ENCODE assay signal across 18 cellular contexts in the genomic region with DNA sequence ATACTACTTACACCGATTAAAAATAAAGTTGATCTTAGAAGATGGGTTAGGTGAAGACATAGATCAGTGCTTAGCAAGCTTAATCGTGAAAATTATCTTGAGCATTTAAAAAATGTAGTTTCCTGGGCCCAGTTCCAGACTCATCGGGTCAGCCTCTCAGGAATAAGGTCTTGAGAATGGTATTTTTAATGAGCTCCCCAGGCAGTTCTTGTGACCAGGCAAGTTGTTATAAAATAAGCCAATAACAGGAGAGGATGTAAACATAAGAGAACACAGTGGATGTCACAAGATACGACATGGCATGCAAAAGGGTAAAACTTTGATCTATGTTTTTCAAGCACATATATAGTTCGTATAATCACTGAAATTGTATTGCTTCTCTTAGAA.
A peak's percentile ranks its signal among the peaks of the same experiment; 100 is the strongest.
DNase-seq lines count a peak whose midpoint lies in the region; ATAC-seq, FAIRE-seq and TF ChIP-seq lines count a peak whose summit lies in the region.
"Had no signal": no experiment of that assay in that cellular context is flagged by ENCODE, and none has a peak within 500 bp of the region (broad histone marks: within the 10 kb centered on the region; RNA-seq: fewer than 3 reads in every experiment).

No MANE protein-coding gene starts in this region.

- in situ Hi-C loops in K562 (cut with MboI), result no loop called here

- no peak overlapping the region for H3K18ac ChIP-seq in mesenchymal stem cell (ENCODE audit: low read depth in 1 of 2, low read length in 2 of 2)

- intact Hi-C loops in K562 (cut with micrococcal nuclease), result no loop called here
- intact Hi-C loops in sciatic nerve (cut with DNase I), result no loop called here

- H3K9ac ChIP-seq in K562 (ENCODE audit: insufficient read depth in 1 of 2, low read depth in 2 of 2, low read length in 2 of 2) (no peak overlapping the region), mesenchymal stem cell (ENCODE audit: low read length) (no peak overlapping the region)
- H3K9ac ChIP-seq: KMS-11 had no signal

- no peak overlapping the region for H2BK120ac ChIP-seq in mesenchymal stem cell (ENCODE audit: low read depth, low read length)

- no peak overlapping the region for H2BK15ac ChIP-seq in mesenchymal stem cell (ENCODE audit: low read depth, poor library complexity, severe bottlenecking)

- WGBS in K562 (ENCODE audit: insufficient coverage, low coverage, missing lambda C conversion rate), result 50% methylated on average over 5 of the region's 5 CpGs
- WGBS in mesenchymal stem cell, result 26% methylated on average over 3 of the region's 5 CpGs

- CTCF ChIA-PET in K562 (lab: Yijun Ruan, JAX; ENCODE audit: low intra/inter-chr PET ratio), result no interaction called here

- H3K36me3 ChIP-seq in ACC112 (ENCODE audit: insufficient read depth, low read length) (no peaks in the 10 kb centered on the region), K562 (ENCODE audit: control insufficient read depth, insufficient read depth, low read length) (no peaks in the 10 kb centered on the region), mesenchymal stem cell (ENCODE audit: control insufficient read depth in 1 of 2, insufficient read depth in 2 of 2, low read depth in 1 of 2, low read length in 2 of 2) (no peaks in the 10 kb centered on the region)
- H3K36me3 ChIP-seq: ascending aorta, Peyer's patch had no signal

- H3K4me1 ChIP-seq in ACC112 (ENCODE audit: control insufficient read depth, insufficient read depth, low read length, unreplicated experiment), result peaks cover 11% of the 10 kb centered on the region
- no peaks in the 10 kb centered on the region for H3K4me1 ChIP-seq in K562 (replicated peaks in 1 of 2; ENCODE audit: control insufficient read depth in 2 of 2, insufficient read depth in 2 of 2, low read length in 2 of 2)
- peaks cover 2% of the 10 kb centered on the region for H3K4me1 ChIP-seq in mesenchymal stem cell (ENCODE audit: control insufficient read depth, insufficient read depth, low read depth, low read length)
- H3K4me1 ChIP-seq: Peyer's patch had no signal

- no peaks in the 10 kb centered on the region for H3K9me1 ChIP-seq in K562 (ENCODE audit: control insufficient read depth, insufficient read depth, low read length)

- H4K91ac ChIP-seq in mesenchymal stem cell (ENCODE audit: low read length), result no peak overlapping the region

- H3K27me3 ChIP-seq in ACC112 (ENCODE audit: insufficient read depth, low read length) (no peaks in the 10 kb centered on the region), K562 (ENCODE audit: control insufficient read depth in 2 of 2, insufficient read depth in 2 of 2, low read length in 2 of 2) (no peaks in the 10 kb centered on the region), mesenchymal stem cell (ENCODE audit: control insufficient read depth in 1 of 2, insufficient read depth in 1 of 2, low read length in 2 of 2) (no peaks in the 10 kb centered on the region)
- H3K27me3 ChIP-seq: ascending aorta, Peyer's patch had no signal

- no peak overlapping the region for H2BK5ac ChIP-seq in mesenchymal stem cell (ENCODE audit: low read depth, low read length, poor library complexity, severe bottlenecking)

- H4K20me1 ChIP-seq in K562 (replicated peaks; ENCODE audit: control insufficient read depth, insufficient read depth, low read length), result no peaks in the 10 kb centered on the region

- H2BK12ac ChIP-seq in mesenchymal stem cell (ENCODE audit: low read length in 2 of 2), result no peak overlapping the region

- TF ChIP-seq CTCF in K562 (IDR thresholded peaks at IDR 0.05 in 2 of 3, conservative IDR thresholded peaks at IDR 0.05 in 1 of 3; ENCODE audit: insufficient read depth in 2 of 3, low read depth in 1 of 3, low read length in 3 of 3), result no peak

- BruUV-seq in K562 (replicated peaks; lab: Mats Ljungman, UMichigan), result no TSS peak

- H3K9me3 ChIP-seq in K562 (replicated peaks; ENCODE audit: control insufficient read depth, insufficient read depth, low read depth, low read length), result no peaks in the 10 kb centered on the region
- no peaks in the 10 kb centered on the region for H3K9me3 ChIP-seq in mesenchymal stem cell (ENCODE audit: control insufficient read depth, low read length)
- H3K9me3 ChIP-seq: ascending aorta, Peyer's patch had no signal

- peaks cover 4% of the 10 kb centered on the region for H3K79me1 ChIP-seq in mesenchymal stem cell (replicated peaks; ENCODE audit: low read length, poor library complexity, severe bottlenecking)

- no peak for TF ChIP-seq POLR2A in K562 (conservative IDR thresholded peaks at IDR 0.05)
- no peak for TF ChIP-seq POLR2A in erythroblast (IDR thresholded peaks at IDR 0.05; ENCODE audit: low read length)
- no peak for TF ChIP-seq POLR2A in GM12892 (IDR thresholded peaks at IDR 0.05; ENCODE audit: low read depth, low read length)

- no peaks in the 10 kb centered on the region for H3K79me2 ChIP-seq in ACC112 (ENCODE audit: control insufficient read depth, insufficient read depth, low read length, unreplicated experiment)
- no peaks in the 10 kb centered on the region for H3K79me2 ChIP-seq in K562 (ENCODE audit: control insufficient read depth, insufficient read depth, low read length)

- H3K27ac ChIP-seq in ACC112 (ENCODE audit: low read depth, low read length), result no peak overlapping the region
- no peak overlapping the region for H3K27ac ChIP-seq in K562 (ENCODE audit: extremely low read depth, low read depth, low read length)
- H3K27ac ChIP-seq in mesenchymal stem cell (ENCODE audit: low read length, poor library complexity, severe bottlenecking), result peak overlapping the region; percentile 35
- H3K27ac ChIP-seq: ascending aorta, KMS-11, Peyer's patch had no signal

- H4K8ac ChIP-seq in mesenchymal stem cell (ENCODE audit: low read length), result no peak overlapping the region

- POLR2A ChIA-PET in K562 (lab: Yijun Ruan, JAX), result interaction anchor here (0.6 kb wide), 1 partner anchor 191 kb away, joined by 3 read pairs; no protein-coding TSS in a partner anchor

- ATAC-seq in K562, result no peak
- ATAC-seq in sciatic nerve, result no peak
- ATAC-seq: natural killer cell treated with Interleukin-12 subunit alpha and Interleukin-12 subunit beta and Interleukin-15 and Interleukin-18, amount 100 ng/mL, for 72 hours had no signal

- FAIRE-seq in K562 (lab: Jason Lieb, UNC) (no peak), GM12892 (lab: Jason Lieb, UNC) (no peak)

- DNase-seq in HCEC 1CT (peak; percentile 34), K562 (ENCODE audit: extremely low read depth in 1 of 4, low spot score in 3 of 4) (no peak), mesenchymal stem cell (peak; percentile 79), sciatic nerve (ENCODE audit: low spot score) (no peak), erythroblast (lab: John Stamatoyannopoulos, UW) (no peak), inferior parietal cortex (ENCODE audit: extremely low spot score) (no peak), GM12892 (ENCODE audit: insufficient read length) (no peak)
- DNase-seq: activated CD4-positive, alpha-beta T cell treated with anti-CD3 and anti-CD28 coated beads, Interleukin-2, amount 50 U/mL, for 1 hour; GDM1; H9; NCI-H1105 treated with DMSO at 0.1 percent for 48 hours; Peyer's patch; stimulated activated naive CD4-positive, alpha-beta T cell treated with Interleukin-2 at 50 U/mL for 16 hours; SW 1271 had no signal

- H3K4me3 ChIP-seq in ACC112 (ENCODE audit: low read depth, low read length), result no peak overlapping the region
- no peak overlapping the region for H3K4me3 ChIP-seq in K562
- H3K4me3 ChIP-seq in mesenchymal stem cell (ENCODE audit: insufficient read depth in 1 of 2, low read depth in 1 of 2, low read length in 2 of 2), result no peak overlapping the region
- H3K4me3 ChIP-seq: ascending aorta, Peyer's patch had no signal

- TF ChIP-seq EP300 in K562 (IDR thresholded peaks at IDR 0.05; ENCODE audit: low read length), result no peak

- H2AK5ac ChIP-seq in mesenchymal stem cell (ENCODE audit: low read length, severe bottlenecking), result no peak overlapping the region

- H2AFZ ChIP-seq in ACC112 (ENCODE audit: low read length, unreplicated experiment) (peak overlapping the region; percentile 30), K562 (ENCODE audit: low read depth, low read length) (0 out of 2 replicates have a peak overlapping the region, but pooled peaks have one; percentile 24), mesenchymal stem cell (ENCODE audit: low read depth, low read length) (no peak overlapping the region)

- no peak overlapping the region for H3K23ac ChIP-seq in mesenchymal stem cell (ENCODE audit: low read length in 2 of 2)

- H3K4me2 ChIP-seq in K562 (ENCODE audit: insufficient read depth, low read length) (no peak overlapping the region), mesenchymal stem cell (ENCODE audit: low read length, poor library complexity, severe bottlenecking) (no peak overlapping the region)
- H3K4me2 ChIP-seq: KMS-11 had no signal

- H3K4ac ChIP-seq in mesenchymal stem cell (ENCODE audit: low read depth in 1 of 2, low read length in 2 of 2), result no peak overlapping the region

- no peak overlapping the region for H3K14ac ChIP-seq in mesenchymal stem cell (ENCODE audit: low read length in 2 of 2)

- no peak for TF ChIP-seq RAD21 in K562 (CRISPR knock-in tag; conservative IDR thresholded peaks at IDR 0.05 in 1 of 2, IDR thresholded peaks at IDR 0.05 in 1 of 2)

TF ChIP-seq in K562, 482 proteins besides CTCF, POLR2A, EP300 and RAD21 (continues in another document):
- TF ChIP-seq, protein P1, sequence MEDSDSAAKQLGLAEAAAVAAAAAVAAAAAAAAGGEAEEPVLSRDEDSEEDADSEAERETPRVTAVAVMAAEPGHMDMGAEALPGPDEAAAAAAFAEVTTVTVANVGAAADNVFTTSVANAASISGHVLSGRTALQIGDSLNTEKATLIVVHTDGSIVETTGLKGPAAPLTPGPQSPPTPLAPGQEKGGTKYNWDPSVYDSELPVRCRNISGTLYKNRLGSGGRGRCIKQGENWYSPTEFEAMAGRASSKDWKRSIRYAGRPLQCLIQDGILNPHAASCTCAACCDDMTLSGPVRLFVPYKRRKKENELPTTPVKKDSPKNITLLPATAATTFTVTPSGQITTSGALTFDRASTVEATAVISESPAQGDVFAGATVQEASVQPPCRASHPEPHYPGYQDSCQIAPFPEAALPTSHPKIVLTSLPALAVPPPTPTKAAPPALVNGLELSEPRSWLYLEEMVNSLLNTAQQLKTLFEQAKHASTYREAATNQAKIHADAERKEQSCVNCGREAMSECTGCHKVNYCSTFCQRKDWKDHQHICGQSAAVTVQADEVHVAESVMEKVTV (CRISPR knock-in tag; IDR thresholded peaks at IDR 0.05), result no peak
- TF ChIP-seq RCOR1 (IDR thresholded peaks at IDR 0.05; ENCODE audit: borderline replicate concordance in 1 of 2, low read depth in 2 of 2, low read length in 2 of 2), result no peak
- TF ChIP-seq NEUROD1 (IDR thresholded peaks at IDR 0.05; ENCODE audit: borderline replicate concordance, low read depth, low read length, partially characterized antibody), result no peak
- TF ChIP-seq ZNF143 (CRISPR knock-in tag; IDR thresholded peaks at IDR 0.05), result no peak
- TF ChIP-seq TAL1 (IDR thresholded peaks at IDR 0.05), result no peak
- TF ChIP-seq PYGO2 (tag; IDR thresholded peaks at IDR 0.05), result no peak
- TF ChIP-seq GABPB1 (CRISPR knock-in tag; IDR thresholded peaks at IDR 0.05), result no peak
- TF ChIP-seq HDAC8 (tag; IDR thresholded peaks at IDR 0.05), result no peak

Comparison
In these comparisons a context has a peak if more than half of its experiments do, and no peak if none do; other contexts are left out.
1. DNase-seq: peak in HCEC 1CT (single experiment) and mesenchymal stem cell (single experiment); none in K562 (0 of 4), sciatic nerve (single experiment), erythroblast (0 of 2), inferior parietal cortex (single experiment) and GM12892 (single experiment).